17 cellular contexts compared by ENCODE assay signal in genomic region chr17:80129006-80129565, GRCh38. TPM values are rescaled to one million over a fixed set of nuclear protein-coding genes. Genes with fewer than 3 reads are reported as not detected.
DNase-seq lines count a peak whose midpoint lies in the region; FAIRE-seq and TF ChIP-seq lines count a peak whose summit lies in the region.
"Had no signal": no experiment of that assay in that cellular context is flagged by ENCODE, and none has a peak within 500 bp of the region (broad histone marks: within the 10 kb centered on the region; RNA-seq: fewer than 3 reads in every experiment).

No MANE protein-coding gene starts in this region.

- FAIRE-seq in bronchial epithelial cell (lab: Jason Lieb, UNC) = no peak
- FAIRE-seq: A204.1, GM12878, K562 had no signal

- DNase-seq in NCI-H82 (lab: John Stamatoyannopoulos, UW) (peak; percentile 29), NCI-H82 treated with DMSO at 0.1 percent for 48 hours (lab: John Stamatoyannopoulos, UW; ENCODE audit: unreplicated experiment) (no peak), LNCaP clone FGC (ENCODE audit: low read depth) (peak; percentile 26), bronchial epithelial cell (ENCODE audit: low read depth) (peak; percentile 18), fibroblast of the aortic adventitia (ENCODE audit: low read depth) (peak; percentile 51), activated gamma-delta T cell (lab: John Stamatoyannopoulos, UW) (no peak), medulla oblongata (ENCODE audit: extremely low spot score) (no peak), NCI-H1092 (lab: John Stamatoyannopoulos, UW) (no peak)
- DNase-seq: C1 segment of cervical spinal cord, GDM1, NCI-H1436 treated with DMSO at 0.1 percent for 48 hours, NCI-H2081, NCI-H2227 treated with DMSO at 0.1 percent for 48 hours, PC-9 had no signal

- no peaks in the 10 kb centered on the region for H3K27me3 ChIP-seq in bronchial epithelial cell (ENCODE audit: control insufficient read depth, insufficient read depth, low read length)

- no peak for TF ChIP-seq CTCF in LNCaP clone FGC (IDR thresholded peaks at IDR 0.05; ENCODE audit: control insufficient read depth, extremely low read depth, insufficient read depth)
- TF ChIP-seq CTCF in bronchial epithelial cell (IDR thresholded peaks at IDR 0.05; ENCODE audit: insufficient read depth, low read length, severe bottlenecking) = no peak
- TF ChIP-seq CTCF in fibroblast of the aortic adventitia (IDR thresholded peaks at IDR 0.05; ENCODE audit: insufficient read depth, low read length) = no peak

- H3K4me3 ChIP-seq in LNCaP clone FGC (ENCODE audit: low read depth, low read length) (no peak overlapping the region), bronchial epithelial cell (ENCODE audit: low read depth, low read length) (no peak overlapping the region), fibroblast of the aortic adventitia (ENCODE audit: low read depth, low read length) (no peak overlapping the region)
- H3K4me3 ChIP-seq: GM12878, K562, PC-9 had no signal

- peaks cover 4% of the 10 kb centered on the region for H3K36me3 ChIP-seq in bronchial epithelial cell (ENCODE audit: control insufficient read depth, insufficient read depth, low read length)

RNA-seq across cellular contexts. Expression of gene EIF4A3, which starts 17.8 kb away (rescaled TPM):
- total RNA-seq in bronchial epithelial cell (101 and 176 TPM in 2 replicates), fibroblast of the aortic adventitia (ENCODE audit: low replicate concordance) (85.9 and 127 TPM in 2 replicates)

RNA-seq across cellular contexts. Expression of gene GAA, which starts 27.7 kb away (rescaled TPM):
- 19.1 and 21.1 TPM in 2 replicates for total RNA-seq in bronchial epithelial cell
- 66.6 and 75.1 TPM in 2 replicates for total RNA-seq in fibroblast of the aortic adventitia (ENCODE audit: low replicate concordance)

RNA-seq across cellular contexts. Expression of gene CARD14, which starts 40.7 kb away (rescaled TPM):
- total RNA-seq in bronchial epithelial cell (1.6 and 8.7 TPM in 2 replicates), fibroblast of the aortic adventitia (ENCODE audit: low replicate concordance) (0.09 TPM in 1 of 2 replicates, not detected in the other)
- total RNA-seq: GM12878, K562 had no signal

Comparison
In these comparisons a context has a peak if more than half of its experiments do, and no peak if none do; other contexts are left out.
1. DNase-seq: peak in NCI-H82 (single experiment), LNCaP clone FGC (single experiment), bronchial epithelial cell (single experiment) and fibroblast of the aortic adventitia (single experiment); none in NCI-H82 treated with DMSO at 0.1 percent for 48 hours (single experiment), activated gamma-delta T cell (single experiment), medulla oblongata (single experiment) and NCI-H1092 (single experiment).